Comparison of ENCODE assay signal across 28 cellular contexts in the genomic region with DNA sequence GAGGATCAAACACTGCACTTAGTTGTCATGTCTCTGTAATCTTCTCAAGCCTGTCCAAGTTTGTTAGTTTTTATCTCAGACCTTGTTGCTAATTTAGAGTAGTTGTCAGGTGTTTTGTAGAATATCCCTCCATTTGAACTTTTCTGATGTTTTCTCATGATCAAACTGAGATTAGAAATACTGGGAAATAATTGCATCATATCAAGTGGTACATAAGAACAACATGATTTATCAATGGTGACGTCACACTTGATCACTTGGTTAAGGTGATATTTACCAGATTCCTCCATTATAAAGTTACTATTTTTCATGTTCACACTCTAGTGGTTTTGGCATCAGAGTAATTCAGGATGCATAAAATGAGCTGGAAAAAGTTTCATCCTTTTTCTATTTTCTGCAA.
"Had no signal": no experiment of that assay in that cellular context is flagged by ENCODE, and none has a peak within 500 bp of the region (broad histone marks: within the 10 kb centered on the region; RNA-seq: fewer than 3 reads in every experiment).

No MANE protein-coding gene starts in this region.

- H3K9me3 ChIP-seq: ovary, suprapubic skin, testis, upper lobe of right lung had no signal

- H3K27me3 ChIP-seq: neural progenitor cell, ovary, spleen, suprapubic skin, testis, tibial artery, transverse colon, upper lobe of right lung, uterus had no signal

- H3K27ac ChIP-seq: neural progenitor cell, ovary, parathyroid adenoma, psoas muscle, skin epidermis, spleen, suprapubic skin, testis, tibial artery, transverse colon, upper lobe of right lung, uterus had no signal

- ATAC-seq: natural killer cell; psoas muscle; right cardiac atrium; sciatic nerve; stimulated activated memory B cell treated with anti-CD40 and anti-IgM and Interleukin-4, amounts not matched to agents 10 μg/mL and 1 μg/mL and 100 μg/mL, for 72 hours; stimulated activated naive CD8-positive, alpha-beta T cell treated with anti-CD3 and anti-CD28 coated beads, Interleukin-15, amount 100 ng/mL, for 72 hours; stimulated activated naive CD8-positive, alpha-beta T cell treated with anti-CD3 and anti-CD28 coated beads, Interleukin-15, Interleukin-2, amounts not matched to agents 100 U/mL and 50 U/mL, for 24 hours; upper lobe of right lung had no signal

- H3K79me2 ChIP-seq: parathyroid adenoma had no signal

- H3K4me2 ChIP-seq: neural progenitor cell, smooth muscle cell had no signal

- H3K9ac ChIP-seq: neural progenitor cell, parathyroid adenoma had no signal

- DNase-seq: natural killer cell; occipital lobe; ovary; posterior cingulate gyrus; psoas muscle; right cardiac atrium; spleen; stimulated activated CD4-positive, alpha-beta T cell treated with anti-CD3 and anti-CD28 coated beads, Interleukin-12 subunit alpha, Interleukin-12 subunit beta, amount 100 ng/mL, for 4 hours; stimulated activated CD4-positive, alpha-beta T cell treated with anti-CD3 and anti-CD28 coated beads, Interleukin-1b, Interleukin-23, amount 100 ng/mL, for 48 hours; stimulated activated CD4-positive, alpha-beta T cell treated with anti-CD3 and anti-CD28 coated beads, Interleukin-4, amount 100 ng/mL, for 1 hour; stimulated activated CD4-positive, alpha-beta T cell treated with anti-CD3 and anti-CD28 coated beads, Interleukin-4, amount 100 ng/mL, for 4 hours; stimulated activated CD8-positive, alpha-beta memory T cell treated with anti-CD3 and anti-CD28 coated beads, Interleukin-4, amount 100 ng/mL, for 48 hours; stimulated activated naive CD4-positive, alpha-beta T cell; stimulated activated naive CD8-positive, alpha-beta T cell treated with anti-CD3 and anti-CD28 coated beads, Interleukin-15, amount 100 ng/mL, for 72 hours; stimulated activated naive CD8-positive, alpha-beta T cell treated with anti-CD3 and anti-CD28 coated beads, Interleukin-15, Interleukin-2, amounts not matched to agents 100 U/mL and 50 U/mL, for 24 hours; substantia nigra; testis; tibial artery; transverse colon; upper lobe of right lung; uterus had no signal

- H3K4me1 ChIP-seq: neural progenitor cell, parathyroid adenoma, psoas muscle, spleen, suprapubic skin, testis, tibial artery, transverse colon, upper lobe of right lung, uterus had no signal

- H3K36me3 ChIP-seq: neural progenitor cell, ovary, spleen, suprapubic skin, tibial artery, transverse colon, upper lobe of right lung, uterus had no signal

- H3K4me3 ChIP-seq: neural progenitor cell, ovary, psoas muscle, skin epidermis, smooth muscle cell, spleen, suprapubic skin, testis, tibial artery, transverse colon, upper lobe of right lung, uterus had no signal

- H2AFZ ChIP-seq: neural progenitor cell, parathyroid adenoma had no signal
